Comparison of ENCODE assay signal across 24 cellular contexts in the genomic region with DNA sequence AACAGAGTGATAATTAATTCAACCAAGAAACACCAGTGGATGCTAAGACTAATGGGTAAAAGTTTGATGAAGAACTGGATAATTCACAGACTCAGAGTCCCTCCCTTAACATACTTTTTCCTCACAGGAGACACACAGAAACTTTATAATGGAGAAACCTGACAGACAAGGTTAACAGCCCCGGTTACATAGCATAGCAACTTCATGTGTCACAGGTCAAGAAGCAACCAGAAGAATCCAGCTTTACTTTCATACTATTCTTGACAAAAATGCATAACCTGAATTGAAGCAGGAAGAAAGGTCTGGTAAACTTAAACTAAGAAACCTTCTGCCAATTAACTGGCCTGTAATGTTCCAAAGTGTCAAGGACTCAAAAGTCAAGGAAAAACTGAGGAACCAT.
"Had no signal": no experiment of that assay in that cellular context is flagged by ENCODE, and none has a peak within 500 bp of the region (broad histone marks: within the 10 kb centered on the region; RNA-seq: fewer than 3 reads in every experiment).

No MANE protein-coding gene starts in this region.

- H3K4me3 Mint-ChIP-seq: activated CD4-positive, alpha-beta T cell treated with anti-CD3 and anti-CD28 coated beads for 36 hours; activated CD8-positive, alpha-beta T cell treated with anti-CD3 and anti-CD28 coated beads for 36 hours; activated naive CD4-positive, alpha-beta T cell treated with anti-CD3 and anti-CD28 coated beads, Interleukin-2, amount 10 ng/mL, durations not matched to agents 7 days and 5 days; activated naive CD8-positive, alpha-beta T cell treated with anti-CD3 and anti-CD28 coated beads for 36 hours; activated T-cell treated with anti-CD3 and anti-CD28 coated beads, Interleukin-2, amount 50 U/mL, for 72 hours; T-helper 17 cell had no signal

- H3K27ac Mint-ChIP-seq: activated CD4-positive, alpha-beta T cell treated with anti-CD3 and anti-CD28 coated beads for 36 hours; activated CD8-positive, alpha-beta T cell treated with anti-CD3 and anti-CD28 coated beads for 36 hours; activated naive CD4-positive, alpha-beta T cell treated with anti-CD3 and anti-CD28 coated beads, Interleukin-2, amount 10 ng/mL, durations not matched to agents 7 days and 5 days; activated naive CD8-positive, alpha-beta T cell treated with anti-CD3 and anti-CD28 coated beads for 36 hours; activated T-cell treated with anti-CD3 and anti-CD28 coated beads, Interleukin-2, amount 50 U/mL, for 72 hours; activated T-helper 2 cell treated with anti-CD3 and anti-CD28 coated beads, Interferon-gamma antibody, Interleukin-2, Interleukin-4, amounts not matched to agents 10 μg/mL and 5 μg/mL and 100 μg/mL, durations not matched to agents 14 hours and 24 hours and 36 hours; T-helper 17 cell had no signal

- H3K27me3 Mint-ChIP-seq: activated CD4-positive, alpha-beta T cell treated with anti-CD3 and anti-CD28 coated beads for 36 hours; activated naive CD4-positive, alpha-beta T cell treated with anti-CD3 and anti-CD28 coated beads, Interleukin-2, amount 10 ng/mL, durations not matched to agents 7 days and 5 days; activated naive CD8-positive, alpha-beta T cell treated with anti-CD3 and anti-CD28 coated beads for 36 hours; T-helper 17 cell had no signal

- H3K27ac ChIP-seq: WERI-Rb-1 had no signal

- ATAC-seq: activated CD4-positive, alpha-beta T cell treated with anti-CD3 and anti-CD28 coated beads for 36 hours; activated CD8-positive, alpha-beta T cell treated with anti-CD3 and anti-CD28 coated beads for 36 hours; activated T-cell treated with anti-CD3 and anti-CD28 coated beads, Interleukin-2, amount 50 U/mL, for 72 hours; Panc1; T-helper 17 cell had no signal

- H3K36me3 Mint-ChIP-seq: activated naive CD4-positive, alpha-beta T cell treated with anti-CD3 and anti-CD28 coated beads, Interleukin-2, amount 10 ng/mL, durations not matched to agents 7 days and 5 days; activated naive CD8-positive, alpha-beta T cell treated with anti-CD3 and anti-CD28 coated beads for 36 hours had no signal

- H3K4me1 Mint-ChIP-seq: activated CD4-positive, alpha-beta T cell treated with anti-CD3 and anti-CD28 coated beads for 36 hours; activated naive CD4-positive, alpha-beta T cell treated with anti-CD3 and anti-CD28 coated beads, Interleukin-2, amount 10 ng/mL, durations not matched to agents 7 days and 5 days; activated naive CD8-positive, alpha-beta T cell treated with anti-CD3 and anti-CD28 coated beads for 36 hours; T-helper 17 cell had no signal

- H3K9me3 Mint-ChIP-seq: activated CD8-positive, alpha-beta T cell treated with anti-CD3 and anti-CD28 coated beads for 36 hours; activated T-helper 2 cell treated with anti-CD3 and anti-CD28 coated beads, Interferon-gamma antibody, Interleukin-2, Interleukin-4, amounts not matched to agents 10 μg/mL and 5 μg/mL and 100 μg/mL, durations not matched to agents 14 hours and 24 hours and 36 hours had no signal

- H3K36me3 ChIP-seq: WERI-Rb-1 had no signal

- DNase-seq: activated CD4-positive, alpha-beta T cell treated with anti-CD3 and anti-CD28 coated beads for 36 hours; activated CD4-positive, alpha-beta T cell treated with anti-CD3 and anti-CD28 coated beads, Interleukin-2, amount 50 U/mL, for 1 hour; activated CD8-positive, alpha-beta memory T cell treated with anti-CD3 and anti-CD28 coated beads, Interleukin-2, amount 50 U/mL, for 4 hours; activated CD8-positive, alpha-beta T cell treated with anti-CD3 and anti-CD28 coated beads for 36 hours; activated gamma-delta T cell treated with Interleukin-2 at 50 U/mL for 16 hours; activated naive CD4-positive, alpha-beta T cell treated with anti-CD3 and anti-CD28 coated beads, Interleukin-2, amount 10 ng/mL, durations not matched to agents 7 days and 5 days; activated naive CD8-positive, alpha-beta T cell treated with anti-CD3 and anti-CD28 coated beads for 36 hours; activated T-cell treated with anti-CD3 and anti-CD28 coated beads, Interleukin-2, amount 50 U/mL, for 72 hours; MM.1S; NCI-H1105; NCI-H1436; NCI-H1694 treated with DMSO at 0.1 percent for 48 hours; NCI-H2029 treated with DMSO at 0.1 percent for 48 hours; NCI-H345; NCI-H510A; NCI-H526 treated with DMSO at 0.1 percent for 48 hours; NCI-H82; Right ventricle myocardium superior; RPMI8226; T-helper 17 cell; T-helper 9 cell; WERI-Rb-1 had no signal
